In genomic region chr3:66500575-66501482, GRCh38 we compare ENCODE assay signal across 8 cellular contexts. TPM values are rescaled to one million over a fixed set of nuclear protein-coding genes. Genes with fewer than 3 reads are reported as not detected.
A peak's percentile ranks its signal among the peaks of the same experiment; 100 is the strongest.
DNase-seq lines count a peak whose midpoint lies in the region; ATAC-seq and TF ChIP-seq lines count a peak whose summit lies in the region.

TSS of gene LRIG1 (minus strand) at chr3:66501022. CDS start at chr3:66500407, 615 bp downstream.

- H3K9me3 ChIP-seq in HUES6 (ENCODE audit: control insufficient read depth, insufficient read depth, low read depth, low read length) (no peaks in the 10 kb centered on the region), OCI-LY7 (ENCODE audit: low read length) (no peaks in the 10 kb centered on the region), mucosa of descending colon (no peaks in the 10 kb centered on the region)

- DNase-seq in Calu3 (peak; percentile 99), OCI-LY7 (ENCODE audit: low spot score) (peak; percentile 99), activated T-cell treated with anti-CD3 and anti-CD28 coated beads for 4 hours (peak; percentile 96), epithelial cell of prostate (ENCODE audit: low read depth, low spot score) (peak; percentile 86), mucosa of descending colon (peak; percentile 100)
- DNase-seq in stimulated activated CD8-positive, alpha-beta memory T cell treated with anti-CD3 and anti-CD28 coated beads, Interleukin-4, amount 100 ng/mL, for 1 hour (ENCODE audit: low read depth in 2 of 2, low spot score in 1 of 2), result peak; percentile 92 to 96

- peak within 1 kb of the TSS; percentile 69 for H3K4me2 ChIP-seq in OCI-LY7 (ENCODE audit: low read length)

- H2AFZ ChIP-seq in OCI-LY7 (ENCODE audit: low read length), result peak within 1 kb of the TSS; percentile 51; the same call in 1 of the 2 replicates

- peaks cover 59% of the 10 kb centered on the region for H3K4me1 ChIP-seq in HUES6 (ENCODE audit: control insufficient read depth, insufficient read depth, low read length)
- peaks cover 39% of the 10 kb centered on the region for H3K4me1 ChIP-seq in OCI-LY7 (ENCODE audit: insufficient read depth, low read length, poor library complexity, severe bottlenecking)
- peaks cover 30% of the 10 kb centered on the region for H3K4me1 ChIP-seq in mucosa of descending colon (ENCODE audit: low read depth)

- ATAC-seq in GM21447 (IDR thresholded peaks at IDR 0.05; ENCODE audit: unreplicated experiment) (peak; percentile 94), mucosa of descending colon (peak; percentile 92)

- H4K20me1 ChIP-seq in OCI-LY7 (ENCODE audit: insufficient read depth, low read length), result no peaks in the 10 kb centered on the region

- peaks cover 24% of the 10 kb centered on the region for H3K36me3 Mint-ChIP-seq in Calu3 (ENCODE audit: insufficient read depth, unreplicated experiment)

- no TSS peak for BruUV-seq in Calu3 (replicated peaks; lab: Mats Ljungman, UMichigan)
- BruUV-seq in OCI-LY7 (replicated peaks; lab: Mats Ljungman, UMichigan), result no TSS peak

- H3K9ac ChIP-seq in HUES6 (ENCODE audit: low read length), result peak within 1 kb of the TSS; percentile 95

- no peaks in the 10 kb centered on the region for H3K9me2 ChIP-seq in OCI-LY7 (ENCODE audit: insufficient read depth, low read length)

- peak within 1 kb of the TSS; percentile 98 for H3K4me3 Mint-ChIP-seq in Calu3 (ENCODE audit: low read depth, unreplicated experiment)

- H3K36me3 ChIP-seq in HUES6 (ENCODE audit: control insufficient read depth, insufficient read depth, low read length) (no peaks in the 10 kb centered on the region), OCI-LY7 (ENCODE audit: insufficient read depth, low read length) (peaks cover 26% of the 10 kb centered on the region), mucosa of descending colon (ENCODE audit: low read depth) (no peaks in the 10 kb centered on the region)

- peaks cover 48% of the 10 kb centered on the region for H3K79me2 ChIP-seq in OCI-LY7 (ENCODE audit: insufficient read depth, low read depth, low read length)

- CTCF ChIA-PET in Calu3 (lab: Charles Lee), result no interaction called here
- CTCF ChIA-PET in OCI-LY7 (lab: Charles Lee; ENCODE audit: unreplicated experiment), result no interaction called here

- peaks cover 32% of the 10 kb centered on the region for H3K4me1 Mint-ChIP-seq in Calu3 (ENCODE audit: low read depth, unreplicated experiment)

- peak within 1 kb of the TSS; percentile 98 for H3K4me3 ChIP-seq in HUES6 (ENCODE audit: low read depth, low read length)
- H3K4me3 ChIP-seq in OCI-LY7 (ENCODE audit: low read depth, low read length, poor library complexity, severe bottlenecking), result peak within 1 kb of the TSS; percentile 98
- H3K4me3 ChIP-seq in mucosa of descending colon, result peak within 1 kb of the TSS; percentile 90

- TF ChIP-seq CTCF in Calu3 (IDR thresholded peaks at IDR 0.05; ENCODE audit: unreplicated experiment) (no peak), OCI-LY7 (conservative IDR thresholded peaks at IDR 0.05; ENCODE audit: low read length) (no peak), mucosa of descending colon (IDR thresholded peaks at IDR 0.05) (peak; percentile 48)

- POLR2A ChIA-PET in OCI-LY7 (lab: Charles Lee), result interaction anchor here (2.7 kb wide), 1 partner anchor 10 kb away, joined by 22 read pairs; no protein-coding TSS in a partner anchor

- no peaks in the 10 kb centered on the region for H3K27me3 ChIP-seq in HUES6 (ENCODE audit: control insufficient read depth, insufficient read depth, low read length)

- peak within 1 kb of the TSS; percentile 74 for H3K27ac Mint-ChIP-seq in Calu3 (ENCODE audit: unreplicated experiment)

- intact Hi-C loops in Calu3 (cut with micrococcal nuclease; ENCODE audit: unreplicated experiment) (loop anchor here (2.0 kb wide), 1 partner anchor 20 kb away; no protein-coding TSS in a partner anchor), OCI-LY7 (cut with micrococcal nuclease; ENCODE audit: unreplicated experiment) (loop anchor here (2.0 kb wide), 1 partner anchor 94 kb away; no protein-coding TSS in a partner anchor), mucosa of descending colon (cut with DNase I, micrococcal nuclease) (no loop called here)

- peak within 1 kb of the TSS; percentile 82; the same call in 1 of the 2 replicates for H3K27ac ChIP-seq in HUES6 (ENCODE audit: low read depth, low read length)
- H3K27ac ChIP-seq in OCI-LY7 (ENCODE audit: low read depth, low read length, poor library complexity, severe bottlenecking), result peak within 1 kb of the TSS; percentile 58
- H3K27ac ChIP-seq in epithelial cell of prostate, result peak within 1 kb of the TSS; percentile 36

- no peaks in the 10 kb centered on the region for H3K9me3 Mint-ChIP-seq in Calu3 (ENCODE audit: low read depth, unreplicated experiment)

- no peaks in the 10 kb centered on the region for H3K27me3 Mint-ChIP-seq in Calu3 (ENCODE audit: unreplicated experiment)

RNA-seq across cellular contexts. Expression of gene LRIG1, which starts in this region (rescaled TPM):
- total RNA-seq in Calu3 (2022) (10.0 and 14.7 TPM in 2 replicates), OCI-LY7 (2022) (84.2 and 113 TPM in 2 replicates), mucosa of descending colon (100 to 1,000 TPM in 1 of 3 donors, 10 to 100 TPM in 2; 72.1 to 180 (median 75.3) TPM)
- 74.5 and 115 TPM in 2 replicates for total RNA-seq in OCI-LY7 (2014; rRNA removed; shearing (Covaris generic))

Comparison
In these comparisons a context has a peak if more than half of its experiments do, and no peak if none do; other contexts are left out.
1. Peak in every context shown above with its lines: DNase-seq, ATAC-seq, H3K4me3 ChIP-seq and H3K27ac ChIP-seq.
2. intact Hi-C loops: an anchor here in Calu3 (2.0 kb wide) and OCI-LY7 (2.0 kb wide); none called in mucosa of descending colon.